In genomic region chr15:79977431-79977940, GRCh38 we compare ENCODE assay signal across 9 cellular contexts. TPM values are rescaled to one million over a fixed set of nuclear protein-coding genes. Genes with fewer than 3 reads are reported as not detected.
DNase-seq lines count a peak whose midpoint lies in the region; ATAC-seq and FAIRE-seq lines count a peak whose summit lies in the region.
"Had no signal": no experiment of that assay in that cellular context is flagged by ENCODE, and none has a peak within 500 bp of the region (broad histone marks: within the 10 kb centered on the region; RNA-seq: fewer than 3 reads in every experiment).

No MANE protein-coding gene starts in this region.

- no peaks in the 10 kb centered on the region for H3K79me1 ChIP-seq in mesendoderm (ENCODE audit: low read length)

- no peak overlapping the region for H3K4ac ChIP-seq in mesendoderm (ENCODE audit: low read depth, low read length)

- H3K79me2 ChIP-seq in mesendoderm (ENCODE audit: control insufficient read depth, insufficient read depth, low read length), result no peaks in the 10 kb centered on the region

- H3K9ac ChIP-seq in mesendoderm (ENCODE audit: low read length), result no peak overlapping the region

- H3K23ac ChIP-seq in mesendoderm (ENCODE audit: low read length), result no peak overlapping the region

- no peak overlapping the region for H4K8ac ChIP-seq in mesendoderm (ENCODE audit: low read depth, low read length)

- H3K36me3 Mint-ChIP-seq in T-helper 17 cell (ENCODE audit: low read depth), result peaks cover 4% of the 10 kb centered on the region
- H3K36me3 Mint-ChIP-seq in activated T-helper 2 cell treated with anti-CD3 and anti-CD28 coated beads, Interferon-gamma antibody, Interleukin-2, Interleukin-4, amounts not matched to agents 10 μg/mL and 5 μg/mL and 100 μg/mL, durations not matched to agents 14 hours and 24 hours and 36 hours (ENCODE audit: low read depth), result no peaks in the 10 kb centered on the region
- peaks cover 0 to 1% of the 10 kb centered on the region in 2 donors for H3K36me3 Mint-ChIP-seq in activated T-cell treated with anti-CD3 and anti-CD28 coated beads, Interleukin-2, amount 50 U/mL, for 72 hours (ENCODE audit: insufficient read depth in 2 of 2)

- H3K27me3 ChIP-seq in mesendoderm (ENCODE audit: insufficient read depth, low read length, poor library complexity), result no peaks in the 10 kb centered on the region
- no peaks in the 10 kb centered on the region for H3K27me3 ChIP-seq in small intestine (ENCODE audit: control insufficient read depth in 2 of 2, insufficient read depth in 2 of 2, low read length in 2 of 2)

- peaks cover 12% of the 10 kb centered on the region for H3K4me1 Mint-ChIP-seq in T-helper 17 cell
- peaks cover 37% of the 10 kb centered on the region for H3K4me1 Mint-ChIP-seq in activated T-helper 2 cell treated with anti-CD3 and anti-CD28 coated beads, Interferon-gamma antibody, Interleukin-2, Interleukin-4, amounts not matched to agents 10 μg/mL and 5 μg/mL and 100 μg/mL, durations not matched to agents 14 hours and 24 hours and 36 hours (ENCODE audit: low read depth)
- peaks cover 75% of the 10 kb centered on the region for H3K4me1 Mint-ChIP-seq in activated T-cell treated with anti-CD3 and anti-CD28 coated beads, Interleukin-2, amount 50 U/mL, for 72 hours (ENCODE audit: low read depth)

- H3K36me3 ChIP-seq in mesendoderm (ENCODE audit: control insufficient read depth, insufficient read depth, low read length) (no peaks in the 10 kb centered on the region), small intestine (ENCODE audit: control insufficient read depth in 2 of 2, insufficient read depth in 2 of 2, low read length in 2 of 2) (no peaks in the 10 kb centered on the region)

- no peak overlapping the region for H2AK5ac ChIP-seq in mesendoderm (ENCODE audit: low read length)

- H4K5ac ChIP-seq in mesendoderm (ENCODE audit: low read length), result no peak overlapping the region

- FAIRE-seq in small intestine (lab: Jason Lieb, UNC), result no peak

- no peaks in the 10 kb centered on the region for H3K9me3 Mint-ChIP-seq in activated T-helper 2 cell treated with anti-CD3 and anti-CD28 coated beads, Interferon-gamma antibody, Interleukin-2, Interleukin-4, amounts not matched to agents 10 μg/mL and 5 μg/mL and 100 μg/mL, durations not matched to agents 14 hours and 24 hours and 36 hours
- no peaks in the 10 kb centered on the region for H3K9me3 Mint-ChIP-seq in activated T-cell treated with anti-CD3 and anti-CD28 coated beads, Interleukin-2, amount 50 U/mL, for 72 hours

- H3K27ac ChIP-seq in mesendoderm (ENCODE audit: low read depth, low read length), result no peak overlapping the region
- peak overlapping the region in 1 of 2 donors; percentile 26 for H3K27ac ChIP-seq in small intestine (ENCODE audit: low read depth in 1 of 2, low read length in 1 of 2)

- H3K9me3 ChIP-seq in T-helper 17 cell (ENCODE audit: control insufficient read depth, low read length, poor library complexity, severe bottlenecking), result no peaks in the 10 kb centered on the region
- no peaks in the 10 kb centered on the region for H3K9me3 ChIP-seq in small intestine (ENCODE audit: control insufficient read depth, low read depth)

- no peak for DNase-seq in T-helper 17 cell
- no peak for DNase-seq in sciatic nerve (ENCODE audit: low spot score)
- no peak for DNase-seq in mesendoderm
- no peak for DNase-seq in small intestine
- no peak for DNase-seq in activated T-helper 2 cell treated with anti-CD3 and anti-CD28 coated beads, Interferon-gamma antibody, Interleukin-2, Interleukin-4, amounts not matched to agents 10 μg/mL and 5 μg/mL and 100 μg/mL, durations not matched to agents 14 hours and 24 hours and 36 hours (ENCODE audit: low spot score)
- no peak for DNase-seq in activated T-cell treated with anti-CD3 and anti-CD28 coated beads, Interleukin-2, amount 50 U/mL, for 72 hours
- DNase-seq: activated CD4-positive, alpha-beta T cell treated with anti-CD3 and anti-CD28 coated beads, Interleukin-2, amount 50 U/mL, for 1 hour had no signal

- no peak overlapping the region for H3K56ac ChIP-seq in mesendoderm (ENCODE audit: low read length)

- H3K27me3 Mint-ChIP-seq in T-helper 17 cell, result no peaks in the 10 kb centered on the region
- no peaks in the 10 kb centered on the region for H3K27me3 Mint-ChIP-seq in activated T-helper 2 cell treated with anti-CD3 and anti-CD28 coated beads, Interferon-gamma antibody, Interleukin-2, Interleukin-4, amounts not matched to agents 10 μg/mL and 5 μg/mL and 100 μg/mL, durations not matched to agents 14 hours and 24 hours and 36 hours (ENCODE audit: low read depth)
- no peaks in the 10 kb centered on the region for H3K27me3 Mint-ChIP-seq in activated T-cell treated with anti-CD3 and anti-CD28 coated beads, Interleukin-2, amount 50 U/mL, for 72 hours (ENCODE audit: low read depth)

- no peak overlapping the region for H3K27ac Mint-ChIP-seq in T-helper 17 cell
- H3K27ac Mint-ChIP-seq in activated T-helper 2 cell treated with anti-CD3 and anti-CD28 coated beads, Interferon-gamma antibody, Interleukin-2, Interleukin-4, amounts not matched to agents 10 μg/mL and 5 μg/mL and 100 μg/mL, durations not matched to agents 14 hours and 24 hours and 36 hours, result no peak overlapping the region
- no peak overlapping the region for H3K27ac Mint-ChIP-seq in activated T-cell treated with anti-CD3 and anti-CD28 coated beads, Interleukin-2, amount 50 U/mL, for 72 hours

- no peak overlapping the region for H3K4me2 ChIP-seq in mesendoderm (ENCODE audit: low read length)

- ATAC-seq in GM19372 (IDR thresholded peaks at IDR 0.05; ENCODE audit: low read depth, unreplicated experiment) (peak; percentile 44), HG03066 (IDR thresholded peaks at IDR 0.05; ENCODE audit: low read depth, unreplicated experiment) (peak; percentile 46), T-helper 17 cell (peak; percentile 68), sciatic nerve (peak; percentile 44)
- ATAC-seq in activated T-cell treated with anti-CD3 and anti-CD28 coated beads, Interleukin-2, amount 50 U/mL, for 72 hours (replicated peaks in 1 of 2), result no peak

- H3K4me3 ChIP-seq in mesendoderm (ENCODE audit: low read length), result no peak overlapping the region
- H3K4me3 ChIP-seq in small intestine (ENCODE audit: low read depth in 1 of 2, low read length in 2 of 2), result no peak overlapping the region

- no peak overlapping the region for H2BK120ac ChIP-seq in mesendoderm (ENCODE audit: low read depth, low read length)

- H2BK15ac ChIP-seq in mesendoderm (replicated peaks; ENCODE audit: low read depth), result no peak overlapping the region

- H2BK5ac ChIP-seq in mesendoderm (ENCODE audit: low read length), result no peak overlapping the region

- no peaks in the 10 kb centered on the region for H3K4me1 ChIP-seq in mesendoderm (ENCODE audit: control insufficient read depth, low read depth, low read length)
- peaks cover 0 to 2% of the 10 kb centered on the region in 2 donors for H3K4me1 ChIP-seq in small intestine (ENCODE audit: control insufficient read depth in 2 of 2, insufficient read depth in 1 of 2, low read depth in 1 of 2, low read length in 1 of 2)

- H3K4me3 Mint-ChIP-seq in T-helper 17 cell, result no peak overlapping the region
- no peak overlapping the region for H3K4me3 Mint-ChIP-seq in activated T-helper 2 cell treated with anti-CD3 and anti-CD28 coated beads, Interferon-gamma antibody, Interleukin-2, Interleukin-4, amounts not matched to agents 10 μg/mL and 5 μg/mL and 100 μg/mL, durations not matched to agents 14 hours and 24 hours and 36 hours (ENCODE audit: low read depth)
- peak overlapping the region in 1 of 2 donors; percentile 38 for H3K4me3 Mint-ChIP-seq in activated T-cell treated with anti-CD3 and anti-CD28 coated beads, Interleukin-2, amount 50 U/mL, for 72 hours

- WGBS in mesendoderm (ENCODE audit: extremely low coverage, insufficient coverage, low lambda C conversion rate), result no CpG with 5 or more reads among the region's 9 CpGs
- WGBS in small intestine, 3 donors, result 80 to 93% (median 88%) methylated on average over 9 of the region's 9 CpGs

- intact Hi-C loops in sciatic nerve (cut with DNase I), result no loop called here
- intact Hi-C loops in activated T-helper 2 cell treated with anti-CD3 and anti-CD28 coated beads, Interferon-gamma antibody, Interleukin-2, Interleukin-4, amounts not matched to agents 10 μg/mL and 5 μg/mL and 100 μg/mL, durations not matched to agents 14 hours and 24 hours and 36 hours (cut with micrococcal nuclease), result no loop called here

- no peak overlapping the region for H3K18ac ChIP-seq in mesendoderm (ENCODE audit: low read length)

RNA-seq across cellular contexts. Expression of gene BCL2A1, which starts 6.5 kb away (rescaled TPM):
- total RNA-seq in T-helper 17 cell, result 10 to 100 TPM; 23.3 to 27.0 TPM
- total RNA-seq in sciatic nerve, result 11.6 TPM
- polyA plus RNA-seq in mesendoderm (2013, experiment 1 of 2), result not detected
- not detected for polyA plus RNA-seq in mesendoderm (2013, experiment 2 of 2)
- polyA plus RNA-seq in small intestine, result 1 to 10 TPM; 2.0 to 5.1 (median 2.4) TPM
- 101 and 104 TPM in 2 replicates for total RNA-seq in activated T-helper 2 cell treated with anti-CD3 and anti-CD28 coated beads, Interferon-gamma antibody, Interleukin-2, Interleukin-4, amounts not matched to agents 10 μg/mL and 5 μg/mL and 100 μg/mL, durations not matched to agents 14 hours and 24 hours and 36 hours
- 10 to 100 TPM; 39.6 to 67.2 TPM for total RNA-seq in activated T-cell treated with anti-CD3 and anti-CD28 coated beads, Interleukin-2, amount 50 U/mL, for 72 hours

Comparison
In these comparisons a context has a peak if more than half of its experiments do, and no peak if none do; other contexts are left out.
1. ATAC-seq: peak in GM19372 (single experiment), HG03066 (single experiment), T-helper 17 cell (single experiment) and sciatic nerve (single experiment); none in activated T-cell treated with anti-CD3 and anti-CD28 coated beads, Interleukin-2, amount 50 U/mL, for 72 hours (0 of 2).